In the genomic region with DNA sequence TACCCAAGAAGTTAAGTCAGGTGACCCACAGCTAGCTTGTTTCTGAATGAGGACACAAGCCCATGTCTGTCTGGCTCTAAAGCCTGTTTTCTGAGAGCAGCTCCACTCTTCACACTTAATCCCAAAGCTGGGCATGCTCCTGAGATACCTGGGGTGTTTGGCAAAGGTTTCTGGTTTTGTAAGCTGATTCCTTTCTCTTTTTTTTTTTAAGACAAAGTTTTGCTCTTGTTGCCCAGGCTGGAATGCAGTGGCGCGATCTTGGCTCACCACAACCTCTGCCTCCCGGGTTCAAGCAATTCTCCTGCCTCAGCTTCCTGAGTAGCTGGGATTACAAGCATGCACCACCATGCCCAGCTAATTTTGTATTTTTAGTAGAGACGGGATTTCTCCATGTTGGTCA, we compare ENCODE assay signal across 3 cellular contexts. TPM values are rescaled to one million over a fixed set of nuclear protein-coding genes. Genes with fewer than 3 reads are reported as not detected.
"Had no signal": no experiment of that assay in that cellular context is flagged by ENCODE, and none has a peak within 500 bp of the region (broad histone marks: within the 10 kb centered on the region; RNA-seq: fewer than 3 reads in every experiment).

No MANE protein-coding gene starts in this region.

RNA-seq across cellular contexts. Expression of gene GNG3, which starts 13.9 kb away (rescaled TPM):
- total RNA-seq: LHCN-M2, M059J, MCF 10A had no signal
